In the genomic region with DNA sequence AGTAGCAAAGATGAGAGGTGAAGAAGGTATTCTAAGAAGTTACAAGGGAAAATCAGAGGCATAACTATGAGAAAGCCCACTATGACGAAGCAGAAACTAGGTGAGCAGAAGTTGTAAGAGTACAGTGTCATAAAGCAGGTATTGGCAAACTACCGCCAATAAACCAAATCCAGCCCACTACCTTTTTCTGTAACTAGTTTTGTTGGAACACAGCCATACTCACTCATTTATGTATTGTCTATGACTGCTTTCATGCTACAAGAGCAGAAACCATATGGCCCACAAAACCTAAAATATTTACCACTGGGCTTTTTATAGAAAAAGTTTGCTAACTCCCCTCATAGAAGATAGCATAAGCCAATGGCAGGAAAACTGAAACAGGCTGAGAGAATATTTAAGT, we compare ENCODE assay signal across 19 cellular contexts.
A peak's percentile ranks its signal among the peaks of the same experiment; 100 is the strongest.
DNase-seq lines count a peak whose midpoint lies in the region; ATAC-seq and TF ChIP-seq lines count a peak whose summit lies in the region.
"Had no signal": no experiment of that assay in that cellular context is flagged by ENCODE, and none has a peak within 500 bp of the region (broad histone marks: within the 10 kb centered on the region; RNA-seq: fewer than 3 reads in every experiment).

No MANE protein-coding gene starts in this region.

- H3K79me2 ChIP-seq in KMS-11 (ENCODE audit: insufficient read depth, low read depth): no peaks in the 10 kb centered on the region

- H3K27me3 ChIP-seq in KMS-11 (ENCODE audit: insufficient read depth, low read depth): no peaks in the 10 kb centered on the region

- H3K4me3 ChIP-seq in KMS-11 (IDR thresholded peaks at IDR 0.05; ENCODE audit: insufficient read depth, low read depth, low read length): no peak overlapping the region
- H3K4me3 ChIP-seq: dorsolateral prefrontal cortex, K562 had no signal

- no peak overlapping the region for H2AFZ ChIP-seq in KMS-11 (ENCODE audit: low read depth)

- peak; percentile 36 for ATAC-seq in GM18861 (IDR thresholded peaks at IDR 0.05; ENCODE audit: unreplicated experiment)
- peak; percentile 72 for ATAC-seq in GM21515 (IDR thresholded peaks at IDR 0.05; ENCODE audit: unreplicated experiment)
- peak; percentile 81 for ATAC-seq in HG03025 (IDR thresholded peaks at IDR 0.05; ENCODE audit: low FRiP score, unreplicated experiment)
- ATAC-seq: esophagus mucosa; K562; natural killer cell treated with Interleukin-12 subunit alpha and Interleukin-12 subunit beta and Interleukin-15 and Interleukin-18, amount 100 ng/mL, for 72 hours had no signal

- peak overlapping the region; percentile 18; the same call in 1 of the 2 replicates for H3K27ac ChIP-seq in KMS-11
- H3K27ac ChIP-seq: dorsolateral prefrontal cortex had no signal

- no peaks in the 10 kb centered on the region for H3K36me3 ChIP-seq in KMS-11 (ENCODE audit: insufficient read depth)

- H3K9ac ChIP-seq in KMS-11: no peak overlapping the region

- no peak for TF ChIP-seq CTCF in KMS-11 (conservative IDR thresholded peaks at IDR 0.05; ENCODE audit: low read depth, low read length)

- no peaks in the 10 kb centered on the region for H4K20me1 ChIP-seq in KMS-11 (ENCODE audit: insufficient read depth)

- H3K4me2 ChIP-seq in KMS-11: no peak overlapping the region

- DNase-seq in NCI-H2227 (lab: John Stamatoyannopoulos, UW; ENCODE audit: unreplicated experiment): no peak
- DNase-seq in activated CD8-positive, alpha-beta memory T cell treated with anti-CD3 and anti-CD28 coated beads, Interleukin-2, amount 50 U/mL, for 4 hours: no peak
- no peak for DNase-seq in activated CD4-positive, alpha-beta T cell treated with anti-CD3 and anti-CD28 coated beads for 4 hours
- no peak for DNase-seq in NCI-H82 (lab: John Stamatoyannopoulos, UW)
- DNase-seq: activated B cell treated with CpG ODN at 0.5 μM for 24 hours; activated naive CD8-positive, alpha-beta T cell treated with anti-CD3 and anti-CD28 coated beads for 36 hours; COR-L47; dorsolateral prefrontal cortex; H7; head of caudate nucleus; NCI-H1092 treated with DMSO at 0.1 percent for 48 hours; NCI-H2171 had no signal

- peaks cover 21% of the 10 kb centered on the region for H3K4me1 ChIP-seq in KMS-11 (ENCODE audit: low read depth, poor library complexity, severe bottlenecking)
